Comparison of ENCODE assay signal across 16 cellular contexts in the genomic region with DNA sequence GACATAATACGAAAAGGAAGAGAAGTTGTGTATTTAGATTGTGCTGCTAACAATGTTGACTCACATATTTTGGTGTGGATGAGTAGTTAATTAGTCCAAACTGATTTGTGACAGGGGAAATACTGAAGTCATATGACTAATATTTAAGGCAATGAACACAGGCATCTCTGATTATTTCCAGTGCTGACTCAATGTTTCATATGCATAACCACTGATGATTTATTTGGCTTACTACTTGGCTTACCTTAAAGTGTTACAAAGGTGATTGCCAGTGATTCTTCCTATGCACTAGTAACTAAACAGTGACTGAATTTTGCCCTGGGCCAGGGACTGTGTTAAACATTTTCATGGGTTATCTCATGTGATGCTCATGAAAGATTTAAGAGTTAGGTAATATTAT.
DNase-seq lines count a peak whose midpoint lies in the region; ATAC-seq, FAIRE-seq and TF ChIP-seq lines count a peak whose summit lies in the region.
"Had no signal": no experiment of that assay in that cellular context is flagged by ENCODE, and none has a peak within 500 bp of the region (broad histone marks: within the 10 kb centered on the region; RNA-seq: fewer than 3 reads in every experiment).

No MANE protein-coding gene starts in this region.

- in situ Hi-C loops in astrocyte of the cerebellum (cut with HindIII; ENCODE audit: low sequenced_read_pairs): no loop called here

- CTCF ChIA-PET in PC-9 (lab: Charles Lee): no interaction called here

- TF ChIP-seq POLR2A in adrenal gland (IDR thresholded peaks at IDR 0.05): no peak

- H3K4me1 ChIP-seq in PC-9 (replicated peaks; ENCODE audit: insufficient read depth) (peaks cover 22% of the 10 kb centered on the region), upper lobe of right lung (no peaks in the 10 kb centered on the region), adrenal gland (replicated peaks in 1 of 2) (no peaks in the 10 kb centered on the region)

- no peaks in the 10 kb centered on the region for H3K79me2 ChIP-seq in PC-9 (ENCODE audit: low read depth)

- H3K27ac ChIP-seq in PC-9 (peak overlapping the region; percentile 33), upper lobe of right lung (no peak overlapping the region), adrenal gland (no peak overlapping the region)
- H3K27ac ChIP-seq: BLaER1 treated with 17β-estradiol and CSF1 and Interleukin-3, amounts not matched to agents 10 nM and 100 nM had no signal

- no TSS peak for BruUV-seq in PC-9 (replicated peaks; lab: Mats Ljungman, UMichigan)

- H3K4me2 ChIP-seq in PC-9: peak overlapping the region; percentile 40
- H3K4me2 ChIP-seq: BLaER1 treated with 17β-estradiol and CSF1 and Interleukin-3, amounts not matched to agents 10 nM and 100 nM had no signal

- 73 to 86% (median 76%) methylated on average over 1 of the region's 1 CpG for WGBS in adrenal gland, 4 donors

- H3K9me2 ChIP-seq in PC-9 (ENCODE audit: insufficient read depth): 0 out of 2 replicates have a peak, but pooled peaks cover 4% of the 10 kb centered on the region

- no peaks in the 10 kb centered on the region for H4K20me1 ChIP-seq in PC-9 (ENCODE audit: insufficient read depth)
- H4K20me1 ChIP-seq: BLaER1 treated with 17β-estradiol and CSF1 and Interleukin-3, amounts not matched to agents 10 nM and 100 nM had no signal

- ATAC-seq in upper lobe of right lung: no peak

- H3K36me3 ChIP-seq in PC-9 (ENCODE audit: low read depth) (no peaks in the 10 kb centered on the region), kidney epithelial cell (ENCODE audit: control insufficient read depth, insufficient read depth, low read length) (no peaks in the 10 kb centered on the region), upper lobe of right lung (no peaks in the 10 kb centered on the region), adrenal gland (replicated peaks in 1 of 2) (no peaks in the 10 kb centered on the region)
- H3K36me3 ChIP-seq: BLaER1 treated with 17β-estradiol and CSF1 and Interleukin-3, amounts not matched to agents 10 nM and 100 nM had no signal

- H2AFZ ChIP-seq in PC-9: no peak overlapping the region

- no peaks in the 10 kb centered on the region for H3K27me3 ChIP-seq in PC-9 (ENCODE audit: insufficient read depth, low read depth)
- no peaks in the 10 kb centered on the region for H3K27me3 ChIP-seq in kidney epithelial cell (ENCODE audit: control insufficient read depth, insufficient read depth, low read length)
- H3K27me3 ChIP-seq in upper lobe of right lung: no peaks in the 10 kb centered on the region
- H3K27me3 ChIP-seq in adrenal gland: no peaks in the 10 kb centered on the region

- peak; percentile 75 for FAIRE-seq in D721Med (lab: Jason Lieb, UNC)
- FAIRE-seq: H54, RCC 7860 had no signal

- DNase-seq in D721Med (ENCODE audit: insufficient read length, low spot score): no peak
- DNase-seq in PC-9: peak in 1 of 2 experiments; percentile 63
- peak; percentile 23 for DNase-seq in astrocyte of the cerebellum (ENCODE audit: low read depth)
- peak; percentile 12 for DNase-seq in kidney epithelial cell (ENCODE audit: low read depth)
- DNase-seq in upper lobe of right lung: no peak
- no peak for DNase-seq in adrenal gland
- DNase-seq in AG08395 (ENCODE audit: low spot score): no peak
- no peak for DNase-seq in GF-D8 (lab: John Stamatoyannopoulos, UW)
- DNase-seq: CD8-positive, alpha-beta memory T cell; KBM-7; NCI-H1436; NCI-H2029; NCI-H510A had no signal

- H3F3A ChIP-seq in PC-9 (ENCODE audit: insufficient read depth, low read depth): peaks cover 5% of the 10 kb centered on the region; the same call in 1 of the 2 replicates

- H3K9me3 ChIP-seq in PC-9 (ENCODE audit: insufficient read depth, low read depth) (no peaks in the 10 kb centered on the region), upper lobe of right lung (no peaks in the 10 kb centered on the region), adrenal gland (replicated peaks in 1 of 3) (no peaks in the 10 kb centered on the region)
- H3K9me3 ChIP-seq: BLaER1 treated with 17β-estradiol and CSF1 and Interleukin-3, amounts not matched to agents 10 nM and 100 nM had no signal

- no peak overlapping the region for H3K4me3 ChIP-seq in PC-9
- H3K4me3 ChIP-seq in astrocyte of the cerebellum (ENCODE audit: low read depth, low read length): no peak overlapping the region
- H3K4me3 ChIP-seq in kidney epithelial cell (ENCODE audit: low read depth, low read length): no peak overlapping the region
- H3K4me3 ChIP-seq in upper lobe of right lung: no peak overlapping the region
- no peak overlapping the region for H3K4me3 ChIP-seq in adrenal gland
- H3K4me3 ChIP-seq: BLaER1 treated with 17β-estradiol and CSF1 and Interleukin-3, amounts not matched to agents 10 nM and 100 nM had no signal

- TF ChIP-seq CTCF in D721Med (IDR thresholded peaks at IDR 0.05; ENCODE audit: insufficient read depth, missing control alignments): no peak
- no peak for TF ChIP-seq CTCF in PC-9 (conservative IDR thresholded peaks at IDR 0.05)
- TF ChIP-seq CTCF in astrocyte of the cerebellum (IDR thresholded peaks at IDR 0.05; ENCODE audit: low read depth, low read length, missing control alignments): no peak
- no peak for TF ChIP-seq CTCF in kidney epithelial cell (IDR thresholded peaks at IDR 0.05; ENCODE audit: insufficient read depth, low read length, poor library complexity, severe bottlenecking)
- TF ChIP-seq CTCF in upper lobe of right lung (IDR thresholded peaks at IDR 0.05): no peak
- TF ChIP-seq CTCF in adrenal gland (IDR thresholded peaks at IDR 0.05): no peak

- intact Hi-C loops in PC-9 (cut with micrococcal nuclease; ENCODE audit: unreplicated experiment) (no loop called here), upper lobe of right lung (cut with DNase I) (no loop called here), adrenal gland (cut with DNase I) (no loop called here)

- POLR2A ChIA-PET in PC-9 (lab: Charles Lee; ENCODE audit: unreplicated experiment): no interaction called here

Comparison
In these comparisons a context has a peak if more than half of its experiments do, and no peak if none do; other contexts are left out.
1. DNase-seq: peak in astrocyte of the cerebellum (single experiment) and kidney epithelial cell (single experiment); none in D721Med (single experiment), upper lobe of right lung (single experiment), adrenal gland (0 of 7), AG08395 (single experiment) and GF-D8 (single experiment).